ENCODE assay signal across 1 cellular context in the genomic region with DNA sequence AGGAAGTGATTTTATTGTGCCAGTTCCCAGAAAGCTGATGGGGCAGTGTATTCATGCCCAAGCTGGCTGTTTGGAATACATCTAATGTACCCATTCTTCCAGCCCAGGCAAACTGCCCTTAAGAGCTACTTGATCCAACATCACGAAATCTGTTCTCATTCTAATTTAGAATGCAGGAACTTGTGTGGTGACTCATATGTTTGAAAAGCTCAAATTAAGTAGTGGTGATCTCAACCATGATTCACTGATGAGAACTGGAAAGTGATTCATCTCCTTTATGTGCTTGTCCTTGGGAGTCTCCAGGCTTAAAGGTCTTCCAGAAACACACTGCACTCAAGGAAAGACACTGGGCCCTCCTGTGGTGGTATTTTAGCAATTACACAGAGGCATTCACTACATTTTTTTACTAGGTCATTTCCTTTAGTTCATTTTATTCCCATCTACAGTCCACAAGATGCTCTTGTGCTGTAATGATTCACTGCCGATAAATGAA.
TF ChIP-seq lines count a peak whose summit lies in the region.

No MANE protein-coding gene starts in this region.

TF ChIP-seq in SK-N-SH, 30 proteins besides CTCF, POLR2A, EP300 and RAD21 (continued from another document):
- TF ChIP-seq SIN3A (IDR thresholded peaks at IDR 0.05; ENCODE audit: borderline replicate concordance, low read depth, low read length) (no peak), FOXJ3 (CRISPR knock-in tag; IDR thresholded peaks at IDR 0.05) (no peak), EZH2phosphoT487 (IDR thresholded peaks at IDR 0.05; ENCODE audit: borderline replicate concordance, low read depth) (no peak), GABPA (IDR thresholded peaks at IDR 0.05; ENCODE audit: low read depth) (peak; percentile 28; the same call in 1 of the 2 replicates)
- TF ChIP-seq, protein P1, sequence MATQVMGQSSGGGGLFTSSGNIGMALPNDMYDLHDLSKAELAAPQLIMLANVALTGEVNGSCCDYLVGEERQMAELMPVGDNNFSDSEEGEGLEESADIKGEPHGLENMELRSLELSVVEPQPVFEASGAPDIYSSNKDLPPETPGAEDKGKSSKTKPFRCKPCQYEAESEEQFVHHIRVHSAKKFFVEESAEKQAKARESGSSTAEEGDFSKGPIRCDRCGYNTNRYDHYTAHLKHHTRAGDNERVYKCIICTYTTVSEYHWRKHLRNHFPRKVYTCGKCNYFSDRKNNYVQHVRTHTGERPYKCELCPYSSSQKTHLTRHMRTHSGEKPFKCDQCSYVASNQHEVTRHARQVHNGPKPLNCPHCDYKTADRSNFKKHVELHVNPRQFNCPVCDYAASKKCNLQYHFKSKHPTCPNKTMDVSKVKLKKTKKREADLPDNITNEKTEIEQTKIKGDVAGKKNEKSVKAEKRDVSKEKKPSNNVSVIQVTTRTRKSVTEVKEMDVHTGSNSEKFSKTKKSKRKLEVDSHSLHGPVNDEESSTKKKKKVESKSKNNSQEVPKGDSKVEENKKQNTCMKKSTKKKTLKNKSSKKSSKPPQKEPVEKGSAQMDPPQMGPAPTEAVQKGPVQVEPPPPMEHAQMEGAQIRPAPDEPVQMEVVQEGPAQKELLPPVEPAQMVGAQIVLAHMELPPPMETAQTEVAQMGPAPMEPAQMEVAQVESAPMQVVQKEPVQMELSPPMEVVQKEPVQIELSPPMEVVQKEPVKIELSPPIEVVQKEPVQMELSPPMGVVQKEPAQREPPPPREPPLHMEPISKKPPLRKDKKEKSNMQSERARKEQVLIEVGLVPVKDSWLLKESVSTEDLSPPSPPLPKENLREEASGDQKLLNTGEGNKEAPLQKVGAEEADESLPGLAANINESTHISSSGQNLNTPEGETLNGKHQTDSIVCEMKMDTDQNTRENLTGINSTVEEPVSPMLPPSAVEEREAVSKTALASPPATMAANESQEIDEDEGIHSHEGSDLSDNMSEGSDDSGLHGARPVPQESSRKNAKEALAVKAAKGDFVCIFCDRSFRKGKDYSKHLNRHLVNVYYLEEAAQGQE (IDR thresholded peaks at IDR 0.05; ENCODE audit: low read depth, low read length) = 0 out of 2 replicates have a peak, but pooled peaks have one; percentile 58
